ENCODE assay signal across 9 cellular contexts in genomic region chr17:17303010-17303846, GRCh38. TPM values are rescaled to one million over a fixed set of nuclear protein-coding genes. Genes with fewer than 3 reads are reported as not detected.
DNase-seq lines count a peak whose midpoint lies in the region; ATAC-seq and TF ChIP-seq lines count a peak whose summit lies in the region.
"Had no signal": no experiment of that assay in that cellular context is flagged by ENCODE, and none has a peak within 500 bp of the region (broad histone marks: within the 10 kb centered on the region; RNA-seq: fewer than 3 reads in every experiment).

NT5M (plus strand) TSS chr17:17303373; CDS start chr17:17303551, 178 bp downstream.

- peak; percentile 57 for ATAC-seq in GM21526 (IDR thresholded peaks at IDR 0.05; ENCODE audit: low FRiP score, unreplicated experiment)

- H3K9me3 ChIP-seq in Loucy (ENCODE audit: insufficient read depth, low read depth, low read length), result no peaks in the 10 kb centered on the region
- no peaks in the 10 kb centered on the region for H3K9me3 ChIP-seq in SK-N-MC (ENCODE audit: low read depth, low read length)
- H3K9me3 ChIP-seq in cardiac muscle cell (ENCODE audit: low read depth), result no peaks in the 10 kb centered on the region
- no peaks in the 10 kb centered on the region for H3K9me3 ChIP-seq in parathyroid adenoma (ENCODE audit: control insufficient read depth, low read length)
- no peaks in the 10 kb centered on the region for H3K9me3 ChIP-seq in transverse colon

- in situ Hi-C loops in transverse colon (cut with MboI; ENCODE audit: low pct_ligation_motif_present in 1 of 4, low pct_unique_long_range_greater_than_20kb in 1 of 4, low sequenced_read_pairs in 3 of 4), result loop anchor here in 3 of 4 donors (25.0 kb wide), 2 partner anchors 291 to 316 kb away; no protein-coding TSS in a partner anchor

- H3K36me3 Mint-ChIP-seq in Calu3 (ENCODE audit: insufficient read depth, unreplicated experiment), result peaks cover 7% of the 10 kb centered on the region
- H3K36me3 Mint-ChIP-seq in activated naive CD8-positive, alpha-beta T cell, result no peaks in the 10 kb centered on the region

- peaks cover 3% of the 10 kb centered on the region for H3F3A ChIP-seq in Loucy (ENCODE audit: low read depth)

- no peaks in the 10 kb centered on the region for H3K27me3 Mint-ChIP-seq in Calu3 (ENCODE audit: unreplicated experiment)
- H3K27me3 Mint-ChIP-seq in activated naive CD8-positive, alpha-beta T cell, result no peaks in the 10 kb centered on the region

- H3K79me2 ChIP-seq in Loucy (ENCODE audit: insufficient read depth, low read length) (peaks cover 13% of the 10 kb centered on the region; the same call in 1 of the 2 replicates), parathyroid adenoma (no peaks in the 10 kb centered on the region)

- H2AFZ ChIP-seq in Loucy (ENCODE audit: low read length) (peak within 1 kb of the TSS; percentile 96), parathyroid adenoma (peak within 1 kb of the TSS; percentile 98)

- H3K4me2 ChIP-seq in Loucy (ENCODE audit: low read depth, low read length, poor library complexity, severe bottlenecking), result peak within 1 kb of the TSS; percentile 79
- peak within 1 kb of the TSS; percentile 92 for H3K4me2 ChIP-seq in parathyroid adenoma (ENCODE audit: low read length)

- H3K9ac ChIP-seq in Loucy (ENCODE audit: low read depth, low read length, poor library complexity, severe bottlenecking) (peak within 1 kb of the TSS; percentile 86), SK-N-MC (ENCODE audit: insufficient read length) (peak within 1 kb of the TSS; percentile 58), parathyroid adenoma (no peak within 1 kb of the TSS)

- TF ChIP-seq EP300 in transverse colon (IDR thresholded peaks at IDR 0.05; ENCODE audit: low read depth), result no peak

- H3K9me2 ChIP-seq in Loucy (replicated peaks; ENCODE audit: low read depth, low read length), result no peaks in the 10 kb centered on the region

- H3K4me1 Mint-ChIP-seq in Calu3 (ENCODE audit: low read depth, unreplicated experiment), result no peaks in the 10 kb centered on the region
- H3K4me1 Mint-ChIP-seq in activated naive CD8-positive, alpha-beta T cell (ENCODE audit: low read depth), result peaks cover 26% of the 10 kb centered on the region

- no TSS peak for BruUV-seq in Calu3 (replicated peaks; lab: Mats Ljungman, UMichigan)

- peaks cover 28% of the 10 kb centered on the region for H3K4me1 ChIP-seq in Loucy (ENCODE audit: insufficient read depth, low read length, poor library complexity, severe bottlenecking)
- H3K4me1 ChIP-seq in cardiac muscle cell (ENCODE audit: low read depth), result peaks cover 13% of the 10 kb centered on the region
- H3K4me1 ChIP-seq in parathyroid adenoma, result peaks cover 6% of the 10 kb centered on the region
- peaks cover 10 to 29% (median 15%) of the 10 kb centered on the region in 4 donors for H3K4me1 ChIP-seq in transverse colon

- no peak within 1 kb of the TSS for H3K27ac Mint-ChIP-seq in Calu3 (ENCODE audit: unreplicated experiment)
- peak within 1 kb of the TSS; percentile 91 for H3K27ac Mint-ChIP-seq in activated naive CD8-positive, alpha-beta T cell

- WGBS in transverse colon (ENCODE audit: low coverage in 1 of 2), 2 donors, result 0% methylated on average over 1 to 52 of the region's 107 CpGs

- TF ChIP-seq POLR2A in transverse colon (IDR thresholded peaks at IDR 0.05), result no peak

- CTCF ChIA-PET in Calu3 (lab: Charles Lee), result no interaction called here

- H3K4me3 ChIP-seq in Loucy (ENCODE audit: low read length, poor library complexity, severe bottlenecking) (peak within 1 kb of the TSS; percentile 85), SK-N-MC (peak within 1 kb of the TSS; percentile 79), cardiac muscle cell (peak within 1 kb of the TSS; percentile 67), parathyroid adenoma (ENCODE audit: low read depth, low read length) (peak within 1 kb of the TSS; percentile 56), transverse colon (peak within 1 kb of the TSS; percentile 40 to 58 (median 50))

- H3K27me3 ChIP-seq in Loucy (ENCODE audit: insufficient read depth, low read length, poor library complexity, severe bottlenecking), result no peaks in the 10 kb centered on the region
- H3K27me3 ChIP-seq in cardiac muscle cell, result no peaks in the 10 kb centered on the region
- no peaks in the 10 kb centered on the region for H3K27me3 ChIP-seq in parathyroid adenoma (ENCODE audit: control insufficient read depth, insufficient read depth, low read length)
- H3K27me3 ChIP-seq in transverse colon, result no peaks in the 10 kb centered on the region

- TF ChIP-seq CTCF in Calu3 (IDR thresholded peaks at IDR 0.05; ENCODE audit: unreplicated experiment) (no peak), Loucy (conservative IDR thresholded peaks at IDR 0.05; ENCODE audit: low read length) (no peak), cardiac muscle cell (IDR thresholded peaks at IDR 0.05; ENCODE audit: low read depth, low read length) (no peak), parathyroid adenoma (IDR thresholded peaks at IDR 0.05) (no peak), transverse colon (IDR thresholded peaks at IDR 0.05) (no peak)

- intact Hi-C loops in Calu3 (cut with micrococcal nuclease; ENCODE audit: unreplicated experiment), result no loop called here
- intact Hi-C loops in transverse colon (cut with DNase I; ENCODE audit: low total_unique reads), result no loop called here

- H4K20me1 ChIP-seq in Loucy (ENCODE audit: insufficient read depth, low read length, poor library complexity, severe bottlenecking), result no peaks in the 10 kb centered on the region

- H3K9me3 Mint-ChIP-seq in Calu3 (ENCODE audit: low read depth, unreplicated experiment), result no peaks in the 10 kb centered on the region
- no peaks in the 10 kb centered on the region for H3K9me3 Mint-ChIP-seq in activated naive CD8-positive, alpha-beta T cell (ENCODE audit: low read depth)

- H3K27ac ChIP-seq in SK-N-MC (no peak within 1 kb of the TSS), cardiac muscle cell (no peak within 1 kb of the TSS), parathyroid adenoma (peak within 1 kb of the TSS; percentile 62), transverse colon (peak within 1 kb of the TSS; percentile 75 to 80 (median 80))
- H3K27ac ChIP-seq: epithelial cell of prostate had no signal

- peak within 1 kb of the TSS; percentile 72 for H3K4me3 Mint-ChIP-seq in Calu3 (ENCODE audit: low read depth, unreplicated experiment)
- H3K4me3 Mint-ChIP-seq in activated naive CD8-positive, alpha-beta T cell, result peak within 1 kb of the TSS; percentile 89

- peak; percentile 69 for DNase-seq in Calu3
- DNase-seq in SK-N-MC (ENCODE audit: low read depth, low spot score), result no peak
- peak; percentile 80 to 89 for DNase-seq in cardiac muscle cell (ENCODE audit: low read depth in 1 of 2, low spot score in 1 of 2)
- DNase-seq in transverse colon, result peak; percentile 80

- H3K36me3 ChIP-seq in Loucy (ENCODE audit: insufficient read depth, low read length) (no peaks in the 10 kb centered on the region), SK-N-MC (ENCODE audit: insufficient read depth, low read length) (no peaks in the 10 kb centered on the region), cardiac muscle cell (no peaks in the 10 kb centered on the region), parathyroid adenoma (ENCODE audit: control insufficient read depth, insufficient read depth, low read length) (no peaks in the 10 kb centered on the region), transverse colon (no peaks in the 10 kb centered on the region)

RNA-seq across cellular contexts. Expression of gene NT5M, which starts in this region (rescaled TPM):
- total RNA-seq in Calu3 (2022), result 1.0 and 1.2 TPM in 2 replicates
- 38.5 and 52.8 TPM in 2 replicates for total RNA-seq in cardiac muscle cell
- 32.9 and 57.5 TPM in 2 replicates for polyA plus RNA-seq in cardiac muscle cell
- total RNA-seq in transverse colon, result 1 to 10 TPM in 2 of 4 donors, under 1 TPM in 1, not detected in 1; 0.68 to 4.2 (median 1.7) TPM

Comparison
In these comparisons a context has a peak if more than half of its experiments do, and no peak if none do; other contexts are left out.
1. H3K27ac ChIP-seq: peak in parathyroid adenoma (single experiment) and transverse colon (4 of 4); none in SK-N-MC (single experiment) and cardiac muscle cell (single experiment).
2. Peak in every context shown above with its lines, with median percentiles within 50 percentile points of each other: H3K4me3 ChIP-seq.